8 cellular contexts compared by ENCODE assay signal in genomic region chr17:952592-952991, GRCh38. TPM values are rescaled to one million over a fixed set of nuclear protein-coding genes. Genes with fewer than 3 reads are reported as not detected.
A peak's percentile ranks its signal among the peaks of the same experiment; 100 is the strongest.
DNase-seq lines count a peak whose midpoint lies in the region; ATAC-seq and TF ChIP-seq lines count a peak whose summit lies in the region.
"Not testable (repeated sequence)": the region's sequence is repeated elsewhere in the genome, so short reads cannot be mapped to it uniquely, and the experiment has no call there.

No MANE protein-coding gene starts in this region.

- not testable (repeated sequence) for H4K20me1 ChIP-seq in GM23338 (replicated peaks; ENCODE audit: insufficient read depth)

- not testable (repeated sequence) for H3K4me3 ChIP-seq in GM23338; lower lobe of right lung; rectal smooth muscle tissue (ENCODE audit: low read length); upper lobe of right lung

- H3K9me3 ChIP-seq in lower lobe of right lung, upper lobe of right lung: not testable (repeated sequence)

- H3K36me3 Mint-ChIP-seq in GM23338 (ENCODE audit: low read depth) (peaks cover 20% of the 10 kb centered on the region), nephron progenitor cell (ENCODE audit: low read depth) (peaks cover 24% of the 10 kb centered on the region)
- H3K36me3 Mint-ChIP-seq in chondrocyte (ENCODE audit: low read depth); glutamatergic neuron (ENCODE audit: unreplicated experiment): not testable (repeated sequence)

- intact Hi-C loops in lower lobe of right lung (cut with DNase I); upper lobe of right lung (cut with DNase I): not testable (repeated sequence)

- not testable (repeated sequence) for H3K9me3 Mint-ChIP-seq in GM23338; chondrocyte (ENCODE audit: low read depth); nephron progenitor cell
- H3K9me3 Mint-ChIP-seq in glutamatergic neuron (ENCODE audit: unreplicated experiment): peaks cover 17% of the 10 kb centered on the region

- not testable (repeated sequence) for DNase-seq in GM23338 (ENCODE audit: low spot score); RWPE1 (ENCODE audit: low spot score); chondrocyte (ENCODE audit: low spot score); glutamatergic neuron; nephron progenitor cell
- DNase-seq in lower lobe of right lung (peak; percentile 20), upper lobe of right lung (peak; percentile 77)

- H3K79me2 ChIP-seq in GM23338 (replicated peaks; ENCODE audit: insufficient read depth): peaks cover 63% of the 10 kb centered on the region

- H3K36me3 ChIP-seq in GM23338 (ENCODE audit: insufficient read depth); lower lobe of right lung; rectal smooth muscle tissue (ENCODE audit: control insufficient read depth, insufficient read depth, low read length); upper lobe of right lung: not testable (repeated sequence)

- H3K9me2 ChIP-seq in GM23338 (ENCODE audit: insufficient read depth): not testable (repeated sequence)

- H3K4me1 ChIP-seq in GM23338 (ENCODE audit: insufficient read depth) (peaks cover 12% of the 10 kb centered on the region), lower lobe of right lung (peaks cover 16% of the 10 kb centered on the region), rectal smooth muscle tissue (ENCODE audit: control insufficient read depth, insufficient read depth, low read length) (peaks cover 29% of the 10 kb centered on the region)
- not testable (repeated sequence) for H3K4me1 ChIP-seq in upper lobe of right lung

- POLR2A ChIA-PET in RWPE1 (lab: Yijun Ruan, JAX; ENCODE audit: low non-redundant PET): not testable (repeated sequence)

- H3F3A ChIP-seq in GM23338 (replicated peaks; ENCODE audit: low read depth): not testable (repeated sequence)

- H3K27ac ChIP-seq in GM23338 (ENCODE audit: low read depth) (peak overlapping the region; percentile 83; the same call in 1 of the 2 replicates), RWPE1 (peak overlapping the region; percentile 67), rectal smooth muscle tissue (ENCODE audit: low read depth, low read length) (peak overlapping the region; percentile 66)
- H3K27ac ChIP-seq in lower lobe of right lung, upper lobe of right lung: not testable (repeated sequence)

- not testable (repeated sequence) for H3K9ac ChIP-seq in rectal smooth muscle tissue (ENCODE audit: low read length)

- H3K27me3 ChIP-seq in GM23338 (ENCODE audit: insufficient read depth); lower lobe of right lung (ENCODE audit: low read depth); rectal smooth muscle tissue (ENCODE audit: control insufficient read depth, insufficient read depth, low read length); upper lobe of right lung: not testable (repeated sequence)

- H2AFZ ChIP-seq in GM23338: not testable (repeated sequence)

- H3K4me3 Mint-ChIP-seq in GM23338; chondrocyte (ENCODE audit: unreplicated experiment); nephron progenitor cell: not testable (repeated sequence)
- peak overlapping the region; percentile 46 for H3K4me3 Mint-ChIP-seq in glutamatergic neuron (ENCODE audit: unreplicated experiment)

- not testable (repeated sequence) for TF ChIP-seq CTCF in GM23338 (conservative IDR thresholded peaks at IDR 0.05; ENCODE audit: low read depth in 2 of 2); RWPE1 (conservative IDR thresholded peaks at IDR 0.05; ENCODE audit: low read depth); chondrocyte (IDR thresholded peaks at IDR 0.05); glutamatergic neuron (IDR thresholded peaks at IDR 0.05; ENCODE audit: partially characterized antibody, unreplicated experiment); lower lobe of right lung (IDR thresholded peaks at IDR 0.05); nephron progenitor cell (IDR thresholded peaks at IDR 0.05); upper lobe of right lung (IDR thresholded peaks at IDR 0.05)

- H3K4me1 Mint-ChIP-seq in GM23338 (peaks cover 38% of the 10 kb centered on the region), chondrocyte (ENCODE audit: low read depth) (peaks cover 64% of the 10 kb centered on the region), glutamatergic neuron (ENCODE audit: low read depth, unreplicated experiment) (peaks cover 23% of the 10 kb centered on the region), nephron progenitor cell (peaks cover 63% of the 10 kb centered on the region)

- CTCF ChIA-PET in RWPE1 (lab: Yijun Ruan, JAX): not testable (repeated sequence)

- H3K27ac Mint-ChIP-seq in GM23338; glutamatergic neuron (ENCODE audit: unreplicated experiment): not testable (repeated sequence)
- H3K27ac Mint-ChIP-seq in chondrocyte (ENCODE audit: unreplicated experiment) (peak overlapping the region; percentile 99), nephron progenitor cell (peak overlapping the region; percentile 93)

- H3K4me2 ChIP-seq in GM23338: not testable (repeated sequence)

- ATAC-seq in GM23338, lower lobe of right lung, upper lobe of right lung: not testable (repeated sequence)

- peaks cover 27% of the 10 kb centered on the region for H3K27me3 Mint-ChIP-seq in GM23338 (ENCODE audit: insufficient read depth, low read depth, poor library complexity)
- not testable (repeated sequence) for H3K27me3 Mint-ChIP-seq in chondrocyte (ENCODE audit: low read depth); glutamatergic neuron (ENCODE audit: unreplicated experiment); nephron progenitor cell (ENCODE audit: low read depth, poor library complexity)

RNA-seq across cellular contexts. Expression of gene NXN, which starts 27.0 kb away (rescaled TPM):
- total RNA-seq in GM23338 (2014; rRNA removed; shearing (Covaris generic)): 90.4 and 105 TPM in 2 replicates
- 31.8 and 36.2 TPM in 2 replicates for polyA plus RNA-seq in GM23338 (2016; fragmentation: Nextera tagmentation; extraction: Ambion mirVana)
- total RNA-seq in chondrocyte: 85.2 to 93.6 TPM (median 86.4 TPM) in 3 replicates
- total RNA-seq in glutamatergic neuron (ENCODE audit: unreplicated experiment): 177 TPM
- 42.6 TPM for total RNA-seq in lower lobe of right lung
- total RNA-seq in upper lobe of right lung: 57.3 TPM

RNA-seq across cellular contexts. Expression of gene TIMM22, which starts 44.3 kb away (rescaled TPM):
- total RNA-seq in GM23338 (2014; rRNA removed; shearing (Covaris generic)): 23.1 and 24.4 TPM in 2 replicates
- polyA plus RNA-seq in GM23338 (2016; fragmentation: Nextera tagmentation; extraction: Ambion mirVana): 20.2 and 21.9 TPM in 2 replicates
- total RNA-seq in chondrocyte (10.0 to 13.1 TPM (median 10.3 TPM) in 3 replicates), glutamatergic neuron (ENCODE audit: unreplicated experiment) (22.0 TPM), lower lobe of right lung (9.1 TPM), upper lobe of right lung (10.7 TPM)
